ENCODE assay signal across 14 cellular contexts in the genomic region with DNA sequence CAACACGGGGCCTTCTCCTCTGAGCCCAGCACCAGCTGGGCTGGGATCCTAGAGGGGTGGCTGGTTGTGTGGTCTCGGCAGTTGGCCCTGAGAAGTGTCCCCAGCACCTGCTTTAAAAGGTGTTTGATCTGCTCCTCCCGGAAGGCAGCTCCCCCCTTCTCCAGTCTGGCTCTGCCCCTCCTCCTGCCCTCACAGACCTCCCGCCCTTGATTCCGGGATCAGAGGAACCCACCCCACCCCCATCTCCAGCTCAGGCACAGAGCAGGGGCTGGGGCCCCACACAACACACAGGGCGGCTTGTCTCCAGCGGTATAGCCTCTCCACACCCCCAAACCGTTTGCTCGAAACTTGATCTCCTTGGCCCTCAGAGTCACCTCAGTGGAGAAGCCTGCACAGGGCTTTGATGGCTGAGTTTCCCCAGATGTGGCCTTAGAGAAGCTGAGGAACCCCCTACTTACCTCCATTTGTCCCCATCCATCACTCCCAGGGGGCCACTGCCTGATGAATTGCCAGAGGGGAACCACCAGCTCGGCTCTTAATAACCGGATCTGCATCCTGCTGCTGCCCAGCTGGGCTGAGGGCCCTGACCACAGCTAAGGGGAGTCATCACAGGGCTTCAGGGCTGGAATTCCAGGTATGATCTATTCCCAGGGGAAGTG. TPM values are rescaled to one million over a fixed set of nuclear protein-coding genes. Genes with fewer than 3 reads are reported as not detected.
A peak's percentile ranks its signal among the peaks of the same experiment; 100 is the strongest.
DNase-seq lines count a peak whose midpoint lies in the region; FAIRE-seq and TF ChIP-seq lines count a peak whose summit lies in the region.
"Had no signal": no experiment of that assay in that cellular context is flagged by ENCODE, and none has a peak within 500 bp of the region (broad histone marks: within the 10 kb centered on the region; RNA-seq: fewer than 3 reads in every experiment).

No MANE protein-coding gene starts in this region.

- no peak overlapping the region; the same call in none of the 2 replicates for H4K8ac ChIP-seq in H1 (ENCODE audit: extremely low read depth, insufficient read depth, low read length)

- H2BK12ac ChIP-seq in H1 (ENCODE audit: low read depth, low read length) = peak overlapping the region; percentile 92; the same call in 1 of the 2 replicates

- peak overlapping the region; percentile 89 for H3K18ac ChIP-seq in H1 (ENCODE audit: extremely low read depth, low read length)

- peaks cover 0 to 11% (median 4%) of the 10 kb centered on the region in 4 experiments; a peak in 3 of 7 replicates for H3K27me3 ChIP-seq in H1 (replicated peaks in 1 of 4; ENCODE audit: control insufficient read depth in 3 of 4, extremely low read depth in 1 of 4, insufficient read depth in 3 of 4, low read length in 3 of 4)

- no peaks in the 10 kb centered on the region for H3K9me3 Mint-ChIP-seq in progenitor cell of endocrine pancreas (ENCODE audit: low read depth)

- H3K4me1 Mint-ChIP-seq in progenitor cell of endocrine pancreas (ENCODE audit: low read depth) = peaks cover 28% of the 10 kb centered on the region

- peak overlapping the region; percentile 96 for H4K91ac ChIP-seq in H1 (replicated peaks; ENCODE audit: insufficient read length, low read length)

- no peaks in the 10 kb centered on the region for H3K79me1 ChIP-seq in H1 (ENCODE audit: low read depth, low read length)

- H3K4me3 Mint-ChIP-seq in progenitor cell of endocrine pancreas (ENCODE audit: low read depth) = peak overlapping the region; percentile 32

- DNase-seq in DMS 273 (lab: John Stamatoyannopoulos, UW; ENCODE audit: unreplicated experiment) (peak; percentile 47), DMS 273 treated with DMSO at 0.1 percent for 48 hours (lab: John Stamatoyannopoulos, UW) (no peak), NCI-H82 (lab: John Stamatoyannopoulos, UW) (peak; percentile 84), H1 (ENCODE audit: low read depth in 1 of 2, low spot score in 2 of 2) (peak in 1 of 2 experiments; percentile 73), progenitor cell of endocrine pancreas (ENCODE audit: low spot score, unreplicated experiment) (no peak), KBM-7 (no peak)
- no peak for DNase-seq in stimulated activated CD4-positive, alpha-beta T cell treated with anti-CD3 and anti-CD28 coated beads, Interleukin-4, amount 100 ng/mL, for 4 hours
- no peak for DNase-seq in activated CD4-positive, alpha-beta T cell treated with anti-CD3 and anti-CD28 coated beads, Interleukin-2, amount 50 U/mL, for 48 hours
- DNase-seq: activated CD4-positive, alpha-beta T cell treated with anti-CD3 and anti-CD28 coated beads for 4 hours; activated gamma-delta T cell treated with Interleukin-2 at 50 U/mL for 16 hours; GOT3; stimulated activated CD4-positive, alpha-beta T cell treated with anti-CD3 and anti-CD28 coated beads, Interleukin-2, amount 100 ng/mL, for 24 hours had no signal

- peaks cover 29% of the 10 kb centered on the region for H3K27me3 Mint-ChIP-seq in progenitor cell of endocrine pancreas

- WGBS in H1 (ENCODE audit: extremely low coverage in 1 of 2, insufficient coverage in 1 of 2, insufficient read length in 1 of 2, insufficient replicate concordance in 2 of 2, low coverage in 1 of 2, low lambda C conversion rate in 2 of 2, missing lambda C conversion rate in 1 of 2), 2 experiments = 22% methylated on average over 11 of the region's 11 CpGs; no CpG with 5 or more reads in 1 of the 2 experiments

- POLR2A ChIA-PET in H1 (lab: Charles Lee; ENCODE audit: partially characterized antibody) = interaction anchor here (0.8 to 5.9 kb wide), 7 partner anchors 9 to 87 kb away, joined by 3 to 38 read pairs (median 4); no protein-coding TSS in a partner anchor

- peaks cover 22 to 59% (median 42%) of the 10 kb centered on the region in 4 experiments for H3K4me1 ChIP-seq in H1 (replicated peaks in 1 of 4; ENCODE audit: control insufficient read depth in 3 of 4, insufficient read depth in 4 of 4, low read length in 3 of 4)

- no peak for TF ChIP-seq POLR2A in H1 (IDR thresholded peaks at IDR 0.05; ENCODE audit: control extremely low read depth in 1 of 2, low read depth in 2 of 2, low read length in 2 of 2)

- H3K79me2 ChIP-seq in H1 (ENCODE audit: control insufficient read depth in 1 of 2, insufficient read depth in 2 of 2, low read length in 2 of 2) = no peaks in the 10 kb centered on the region

- H2BK15ac ChIP-seq in H1 (ENCODE audit: low read length) = 0 out of 2 replicates have a peak overlapping the region, but pooled peaks have one; percentile 46

- no peak overlapping the region for H3K23ac ChIP-seq in H1 (ENCODE audit: insufficient read length)

- no peak overlapping the region for H3K14ac ChIP-seq in H1 (ENCODE audit: insufficient read length)

- peak overlapping the region; percentile 71 for H3K27ac Mint-ChIP-seq in progenitor cell of endocrine pancreas

- H2BK20ac ChIP-seq in H1 (ENCODE audit: low read length) = peak overlapping the region; percentile 55

- peak overlapping the region; percentile 24 to 40; a peak in 3 of 4 replicates for H3K4me2 ChIP-seq in H1 (ENCODE audit: insufficient read depth in 1 of 2, low read depth in 2 of 2, low read length in 2 of 2)

- H3K36me3 Mint-ChIP-seq in progenitor cell of endocrine pancreas (ENCODE audit: insufficient read depth) = no peaks in the 10 kb centered on the region

- no peaks in the 10 kb centered on the region for H3K36me3 ChIP-seq in H1 (ENCODE audit: control insufficient read depth in 2 of 4, insufficient read depth in 4 of 4, low read length in 3 of 4)
- H3K36me3 ChIP-seq: neutrophil had no signal

- no peak for FAIRE-seq in H1 (lab: Jason Lieb, UNC)

- H4K5ac ChIP-seq in H1 (ENCODE audit: insufficient read length, low read depth, low read length) = peak overlapping the region; percentile 18

- no peaks in the 10 kb centered on the region for H3K9me3 ChIP-seq in H1 (ENCODE audit: insufficient read depth in 2 of 2, low read depth in 1 of 2, low read length in 1 of 2)
- H3K9me3 ChIP-seq: neutrophil had no signal

- no peak for TF ChIP-seq RAD21 in H1 (IDR thresholded peaks at IDR 0.05 in 1 of 2, conservative IDR thresholded peaks at IDR 0.05 in 1 of 2; ENCODE audit: low read depth in 2 of 2, low read length in 2 of 2)

- no peaks in the 10 kb centered on the region for H3K23me2 ChIP-seq in H1 (ENCODE audit: low read depth, low read length)

- in situ Hi-C loops in KBM-7 (cut with MboI; ENCODE audit: low pct_unique_long_range_greater_than_20kb, low sequenced_read_pairs) = no loop called here

- H2BK5ac ChIP-seq in H1 (ENCODE audit: low read depth, low read length) = peak overlapping the region; percentile 91; the same call in 1 of the 2 replicates

- TF ChIP-seq CTCF in H1 (IDR thresholded peaks at IDR 0.05; ENCODE audit: control extremely low read depth in 1 of 3, insufficient read depth in 1 of 3, low read depth in 1 of 3, low read length in 3 of 3) = no peak
- TF ChIP-seq CTCF in progenitor cell of endocrine pancreas (IDR thresholded peaks at IDR 0.05; ENCODE audit: unreplicated experiment) = no peak

- H3K4ac ChIP-seq in H1 (replicated peaks; ENCODE audit: insufficient read length, low read depth, low read length) = peak overlapping the region; percentile 72

- no peaks in the 10 kb centered on the region for H4K20me1 ChIP-seq in H1 (replicated peaks in 1 of 2; ENCODE audit: control insufficient read depth in 1 of 2, insufficient read depth in 2 of 2, low read length in 2 of 2)

- no peak for TF ChIP-seq EP300 in H1 (IDR thresholded peaks at IDR 0.05; ENCODE audit: borderline replicate concordance in 1 of 2, low read depth in 2 of 2, low read length in 2 of 2)

- peak overlapping the region; percentile 87 for H2BK120ac ChIP-seq in H1 (replicated peaks; ENCODE audit: low read depth, low read length)

- no peak overlapping the region for H2AFZ ChIP-seq in H1 (ENCODE audit: low read length)

- H3K27ac ChIP-seq in H1 (ENCODE audit: low read depth, low read length) = no peak overlapping the region
- H3K27ac ChIP-seq: 22Rv1, neutrophil had no signal

- H3K4me3 ChIP-seq in H1 (ENCODE audit: extremely low read depth in 1 of 4, insufficient read depth in 2 of 4, low read depth in 3 of 4, low read length in 4 of 4) = peak overlapping the region in 1 of 4 experiments; percentile 21; a peak in 4 of 8 replicates

- H2AK5ac ChIP-seq in H1 (ENCODE audit: low read depth, low read length) = 0 out of 2 replicates have a peak overlapping the region, but pooled peaks have one; percentile 75

- CTCF ChIA-PET in H1 (lab: Charles Lee; ENCODE audit: partially characterized antibody) = interaction anchor here (0.5 to 2.9 kb wide), 19 partner anchors 10 to 281 kb away, joined by 3 to 14 read pairs (median 4); a partner anchor contains a TSS

- H3K9ac ChIP-seq in H1 (replicated peaks in 1 of 4; ENCODE audit: extremely low read depth in 1 of 4, low read depth in 3 of 4, low read length in 3 of 4) = no peak overlapping the region

- H3K56ac ChIP-seq in H1 (replicated peaks; ENCODE audit: insufficient read length, low read depth, low read length) = no peak overlapping the region

RNA-seq across cellular contexts. Expression of a gene that starts 6.4 kb away (rescaled TPM):
- total RNA-seq in H1 (2021; fragmentation: NEBNext Ultra II Directional; extraction: Animal tissue kit (Norgen Biotek cat#: 25700)) = 7.6 and 9.3 TPM in 2 replicates
- polyA plus RNA-seq in H1 (2011; rRNA removed) = 14.5 and 21.0 TPM in 2 replicates
- polyA plus RNA-seq in H1 (2011; cell fraction: cytosol; rRNA removed) = 11.5 TPM
- 54.5 TPM for polyA plus RNA-seq in H1 (2011; cell fraction: nucleus; rRNA removed)
- polyA plus RNA-seq in H1 (2012, experiment 1 of 2) = 9.8 to 16.3 TPM (median 13.8 TPM) in 4 replicates
- 11.1 TPM for polyA plus RNA-seq in H1 (2012, experiment 2 of 2)
- polyA plus RNA-seq in H1 (2013, experiment 1 of 2) = 15.0 TPM
- polyA plus RNA-seq in H1 (2013, experiment 2 of 2) = 14.0 TPM
- polyA minus RNA-seq in H1 (2011; rRNA and poly(A)+ RNA removed) = 13.8 and 14.4 TPM in 2 replicates
- polyA minus RNA-seq in H1 (2011; cell fraction: cytosol; rRNA and poly(A)+ RNA removed) = 7.7 TPM
- 39.6 TPM for polyA minus RNA-seq in H1 (2011; cell fraction: nucleus; rRNA and poly(A)+ RNA removed)
- total RNA-seq in progenitor cell of endocrine pancreas = 17.9 and 34.7 TPM in 2 replicates

RNA-seq across cellular contexts. Expression of a gene that starts 27.1 kb away (rescaled TPM):
- 1.0 and 2.0 TPM in 2 replicates for total RNA-seq in H1 (2021; fragmentation: NEBNext Ultra II Directional; extraction: Animal tissue kit (Norgen Biotek cat#: 25700))
- 2.7 and 3.3 TPM in 2 replicates for polyA plus RNA-seq in H1 (2011; rRNA removed)
- 4.3 TPM for polyA plus RNA-seq in H1 (2011; cell fraction: cytosol; rRNA removed)
- 3.7 TPM for polyA plus RNA-seq in H1 (2011; cell fraction: nucleus; rRNA removed)
- 2.1 to 3.9 TPM (median 3.0 TPM) in 4 replicates for polyA plus RNA-seq in H1 (2012, experiment 1 of 2)
- polyA plus RNA-seq in H1 (2012, experiment 2 of 2) = 1.3 TPM
- polyA plus RNA-seq in H1 (2013, experiment 1 of 2) = 2.0 TPM
- 1.5 TPM for polyA plus RNA-seq in H1 (2013, experiment 2 of 2)
- polyA minus RNA-seq in H1 (2011; rRNA and poly(A)+ RNA removed) = 0.61 and 2.4 TPM in 2 replicates
- polyA minus RNA-seq in H1 (2011; cell fraction: cytosol; rRNA and poly(A)+ RNA removed) = 3.3 TPM
- 11.1 TPM for polyA minus RNA-seq in H1 (2011; cell fraction: nucleus; rRNA and poly(A)+ RNA removed)
- total RNA-seq in progenitor cell of endocrine pancreas = 0.84 and 2.0 TPM in 2 replicates

RNA-seq across cellular contexts. Expression of a gene that starts 35.5 kb away (rescaled TPM):
- total RNA-seq in H1 (2021; fragmentation: NEBNext Ultra II Directional; extraction: Animal tissue kit (Norgen Biotek cat#: 25700)) = 0.35 TPM in 1 of 2 replicates, not detected in the other
- polyA plus RNA-seq in H1 (2011; rRNA removed) = 0.29 and 0.82 TPM in 2 replicates
- polyA plus RNA-seq in H1 (2011; cell fraction: cytosol; rRNA removed) = 0.27 TPM
- polyA plus RNA-seq in H1 (2011; cell fraction: nucleus; rRNA removed) = 1.0 TPM
- 0.21 to 0.28 TPM (median 0.27 TPM) in 4 replicates for polyA plus RNA-seq in H1 (2012, experiment 1 of 2)
- polyA plus RNA-seq in H1 (2012, experiment 2 of 2) = 0.35 TPM
- polyA plus RNA-seq in H1 (2013, experiment 1 of 2) = 1.0 TPM
- 0.98 TPM for polyA plus RNA-seq in H1 (2013, experiment 2 of 2)
- 0.13 and 0.78 TPM in 2 replicates for polyA minus RNA-seq in H1 (2011; rRNA and poly(A)+ RNA removed)
- polyA minus RNA-seq in H1 (2011; cell fraction: cytosol; rRNA and poly(A)+ RNA removed) = not detected
- polyA minus RNA-seq in H1 (2011; cell fraction: nucleus; rRNA and poly(A)+ RNA removed) = 0.90 TPM
- total RNA-seq in progenitor cell of endocrine pancreas = not detected in 2 replicates

Comparison
In these comparisons a context has a peak if more than half of its experiments do, and no peak if none do; other contexts are left out.
1. DNase-seq: peak in DMS 273 (single experiment) and NCI-H82 (single experiment); none in DMS 273 treated with DMSO at 0.1 percent for 48 hours (single experiment), progenitor cell of endocrine pancreas (single experiment), KBM-7 (single experiment), stimulated activated CD4-positive, alpha-beta T cell treated with anti-CD3 and anti-CD28 coated beads, Interleukin-4, amount 100 ng/mL, for 4 hours (0 of 2) and activated CD4-positive, alpha-beta T cell treated with anti-CD3 and anti-CD28 coated beads, Interleukin-2, amount 50 U/mL, for 48 hours (0 of 2).